2 cellular contexts compared by ENCODE assay signal in genomic region chr16:10881479-10882030, GRCh38.
A peak's percentile ranks its signal among the peaks of the same experiment; 100 is the strongest.
TF ChIP-seq lines count a peak whose summit lies in the region.

No MANE protein-coding gene starts in this region.

TF ChIP-seq in GM12891, 5 proteins besides CTCF, POLR2A, EP300 and RAD21 (continued from another document):
- no peak for TF ChIP-seq TAF1 (IDR thresholded peaks at IDR 0.05; ENCODE audit: low read depth, low read length)
TF ChIP-seq in GM12891: peak in this region for 1.

TF ChIP-seq in HepG2, 621 proteins besides CTCF, POLR2A, EP300 and RAD21 (continued from another document):
- TF ChIP-seq ZNF230 (CRISPR knock-in tag; IDR thresholded peaks at IDR 0.05) (no peak), PLSCR1 (CRISPR knock-in tag; IDR thresholded peaks at IDR 0.05; ENCODE audit: borderline replicate concordance) (no peak), CEBPB (IDR thresholded peaks at IDR 0.05; ENCODE audit: borderline replicate concordance, low read depth, low read length) (peak; percentile 40; the same call in 1 of the 2 replicates), ELF4 (CRISPR knock-in tag; IDR thresholded peaks at IDR 0.05; ENCODE audit: borderline replicate concordance) (no peak)
